ENCODE assay signal across 2 cellular contexts in the genomic region with DNA sequence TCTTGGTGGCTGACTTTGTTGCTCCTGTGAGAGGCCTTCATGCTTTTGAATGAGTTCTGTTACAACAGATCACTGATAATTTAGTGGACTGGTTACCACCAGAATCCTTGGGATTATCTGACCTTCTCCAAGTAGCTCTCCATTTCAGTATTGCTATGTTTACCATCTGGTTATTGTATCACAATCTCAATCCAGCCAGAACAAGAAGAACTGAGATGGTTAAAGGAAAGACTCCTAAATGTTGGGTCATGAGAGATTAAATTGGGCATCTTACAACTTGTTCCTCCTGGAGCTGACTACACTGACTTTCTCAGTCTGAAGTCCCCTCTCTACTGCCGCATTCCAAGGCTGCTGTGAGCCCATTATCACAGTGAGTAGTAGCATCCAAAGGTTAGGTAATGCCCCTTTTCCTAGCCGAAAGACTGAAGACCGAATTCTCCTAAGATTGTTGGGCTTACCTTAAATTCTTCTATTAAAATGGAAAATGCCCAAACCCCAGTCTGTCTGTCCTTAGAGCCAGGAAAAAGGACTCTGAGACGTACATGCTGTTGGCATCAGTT.
TF ChIP-seq lines count a peak whose summit lies in the region.

No MANE protein-coding gene starts in this region.

TF ChIP-seq in A549, 52 proteins besides CTCF, POLR2A, EP300 and RAD21 (continued from another document):
- TF ChIP-seq FOSL2 (IDR thresholded peaks at IDR 0.05) (no peak), FOSL2 (CRISPR knock-in tag; IDR thresholded peaks at IDR 0.05) (no peak), TFCP2L1 (CRISPR knock-in tag; IDR thresholded peaks at IDR 0.05) (no peak), KDM1A (IDR thresholded peaks at IDR 0.05; ENCODE audit: low read depth) (no peak), RARB (CRISPR knock-in tag; IDR thresholded peaks at IDR 0.05) (no peak), HOXB5 (CRISPR knock-in tag; IDR thresholded peaks at IDR 0.05) (no peak), PHF8 (IDR thresholded peaks at IDR 0.05; ENCODE audit: borderline replicate concordance, low read depth) (no peak), ATOH8 (CRISPR knock-in tag; IDR thresholded peaks at IDR 0.05; ENCODE audit: low read depth) (no peak), RFX5 (IDR thresholded peaks at IDR 0.05) (no peak), NFE2L2 (conservative IDR thresholded peaks at IDR 0.05; ENCODE audit: low read length) (no peak), E2F6 (IDR thresholded peaks at IDR 0.05; ENCODE audit: borderline replicate concordance, low read depth) (no peak), RNF2 (IDR thresholded peaks at IDR 0.05; ENCODE audit: borderline replicate concordance, low read depth) (no peak), MYC (IDR thresholded peaks at IDR 0.05; ENCODE audit: borderline replicate concordance, low read length) (no peak), MAX (IDR thresholded peaks at IDR 0.05) (no peak), HEYL (CRISPR knock-in tag; IDR thresholded peaks at IDR 0.05) (no peak), ZC3H11A (IDR thresholded peaks at IDR 0.05) (no peak), HES2 (IDR thresholded peaks at IDR 0.05) (no peak), ESRRA (IDR thresholded peaks at IDR 0.05; ENCODE audit: borderline replicate concordance, low read length) (no peak)
TF ChIP-seq in A549: peak in this region for 0.

TF ChIP-seq in GM23338, 12 proteins besides CTCF, POLR2A, EP300 and RAD21:
- TF ChIP-seq REST (IDR thresholded peaks at IDR 0.05; ENCODE audit: unreplicated experiment), result no peak
- no peak for TF ChIP-seq EZH2 (IDR thresholded peaks at IDR 0.05; ENCODE audit: low read depth, unreplicated experiment)
- TF ChIP-seq STAT1 (IDR thresholded peaks at IDR 0.05; ENCODE audit: unreplicated experiment), result no peak
- TF ChIP-seq EZH2phosphoT487 (IDR thresholded peaks at IDR 0.05; ENCODE audit: unreplicated experiment), result no peak
- TF ChIP-seq ZNF462 (CRISPR knock-in tag; IDR thresholded peaks at IDR 0.05), result no peak
- no peak for TF ChIP-seq ZNF331 (CRISPR knock-in tag; IDR thresholded peaks at IDR 0.05; ENCODE audit: low read depth)
- TF ChIP-seq, protein P1, sequence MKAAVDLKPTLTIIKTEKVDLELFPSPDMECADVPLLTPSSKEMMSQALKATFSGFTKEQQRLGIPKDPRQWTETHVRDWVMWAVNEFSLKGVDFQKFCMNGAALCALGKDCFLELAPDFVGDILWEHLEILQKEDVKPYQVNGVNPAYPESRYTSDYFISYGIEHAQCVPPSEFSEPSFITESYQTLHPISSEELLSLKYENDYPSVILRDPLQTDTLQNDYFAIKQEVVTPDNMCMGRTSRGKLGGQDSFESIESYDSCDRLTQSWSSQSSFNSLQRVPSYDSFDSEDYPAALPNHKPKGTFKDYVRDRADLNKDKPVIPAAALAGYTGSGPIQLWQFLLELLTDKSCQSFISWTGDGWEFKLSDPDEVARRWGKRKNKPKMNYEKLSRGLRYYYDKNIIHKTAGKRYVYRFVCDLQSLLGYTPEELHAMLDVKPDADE (IDR thresholded peaks at IDR 0.05), result no peak
- no peak for TF ChIP-seq NANOG (IDR thresholded peaks at IDR 0.05; ENCODE audit: borderline replicate concordance)
- no peak for TF ChIP-seq JUNB (IDR thresholded peaks at IDR 0.05; ENCODE audit: unreplicated experiment)
